8 cellular contexts compared by ENCODE assay signal in the genomic region with DNA sequence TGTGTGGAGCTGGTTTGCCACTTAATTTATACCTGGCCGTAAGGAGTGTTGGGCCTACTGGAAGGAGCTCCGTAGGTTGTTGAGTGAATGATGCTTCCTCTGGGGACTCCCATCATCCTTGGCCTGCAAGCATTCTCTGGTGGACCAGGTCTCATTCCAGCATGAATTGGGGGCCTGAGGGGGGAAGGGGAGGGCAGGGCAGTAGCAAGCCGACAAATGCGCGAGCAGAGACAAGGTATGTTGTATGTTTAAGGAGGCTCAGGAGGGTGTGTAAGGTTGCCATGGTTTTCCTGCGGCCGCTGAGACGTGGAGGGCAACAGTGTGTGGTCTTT. TPM values are rescaled to one million over a fixed set of nuclear protein-coding genes. Genes with fewer than 3 reads are reported as not detected.
DNase-seq lines count a peak whose midpoint lies in the region; ATAC-seq and TF ChIP-seq lines count a peak whose summit lies in the region.

No MANE protein-coding gene starts in this region.

- H3K27me3 Mint-ChIP-seq in activated CD4-positive, alpha-beta T cell treated with anti-CD3 and anti-CD28 coated beads, Interleukin-2, amount 10 ng/mL, durations not matched to agents 7 days and 5 days = peaks cover 2% of the 10 kb centered on the region
- peaks cover 5% of the 10 kb centered on the region for H3K27me3 Mint-ChIP-seq in activated CD8-positive, alpha-beta T cell treated with anti-CD3 and anti-CD28 coated beads for 36 hours

- peak overlapping the region; percentile 99 for H2AFZ ChIP-seq in hepatocyte

- TF ChIP-seq CTCF in activated CD8-positive, alpha-beta T cell treated with anti-CD3 and anti-CD28 coated beads for 36 hours (IDR thresholded peaks at IDR 0.05) = no peak
- no peak for TF ChIP-seq CTCF in hepatocyte (IDR thresholded peaks at IDR 0.05; ENCODE audit: poor library complexity)

- H3K79me2 ChIP-seq in hepatocyte = peaks cover 40% of the 10 kb centered on the region

- CTCF ChIA-PET in activated CD4-positive, alpha-beta T cell treated with anti-CD3 and anti-CD28 coated beads, Interleukin-2, amount 10 ng/mL, durations not matched to agents 7 days and 5 days (lab: Charles Lee) = interaction anchor here (0.6 to 2.0 kb wide), 2 partner anchors 13 to 48 kb away, joined by 3 to 4 read pairs; a partner anchor contains a TSS
- CTCF ChIA-PET in activated CD8-positive, alpha-beta T cell treated with anti-CD3 and anti-CD28 coated beads for 36 hours (lab: Charles Lee) = interaction anchor here (0.6 kb wide), 1 partner anchor 42 kb away, joined by 3 read pairs; no protein-coding TSS in a partner anchor

- H4K20me1 ChIP-seq in hepatocyte (ENCODE audit: insufficient read depth, poor library complexity, severe bottlenecking) = peaks cover 15% of the 10 kb centered on the region

- H3K4me3 ChIP-seq in hepatocyte = peak overlapping the region; percentile 88

- H3K36me3 Mint-ChIP-seq in activated CD4-positive, alpha-beta T cell treated with anti-CD3 and anti-CD28 coated beads, Interleukin-2, amount 10 ng/mL, durations not matched to agents 7 days and 5 days (ENCODE audit: low read depth) = peaks cover 68% of the 10 kb centered on the region
- H3K36me3 Mint-ChIP-seq in activated CD8-positive, alpha-beta T cell treated with anti-CD3 and anti-CD28 coated beads for 36 hours (ENCODE audit: low read depth) = peaks cover 77% of the 10 kb centered on the region
- H3K36me3 Mint-ChIP-seq in stimulated activated effector memory CD8-positive, alpha-beta T cell treated with anti-CD3 and anti-CD28 coated beads, Interleukin-12 subunit alpha, Interleukin-12 subunit beta, amount 100 ng/mL, for 72 hours = peaks cover 49% of the 10 kb centered on the region

- H3K4me2 ChIP-seq in hepatocyte = peak overlapping the region; percentile 98

- WGBS in hepatocyte (ENCODE audit: low lambda C conversion rate, missing lambda C conversion rate) = 6% methylated on average over 8 of the region's 8 CpGs

- POLR2A ChIA-PET in activated CD4-positive, alpha-beta T cell treated with anti-CD3 and anti-CD28 coated beads, Interleukin-2, amount 10 ng/mL, durations not matched to agents 7 days and 5 days (lab: Charles Lee) = no interaction called here
- POLR2A ChIA-PET in activated CD8-positive, alpha-beta T cell treated with anti-CD3 and anti-CD28 coated beads for 36 hours (lab: Charles Lee) = interaction anchor here (1.3 to 1.5 kb wide), 2 partner anchors 10 to 16 kb away, joined by 3 to 5 read pairs; no protein-coding TSS in a partner anchor

- peak overlapping the region; percentile 97 for H3K27ac ChIP-seq in hepatocyte

- H3K9me3 ChIP-seq in hepatocyte (ENCODE audit: low read depth) = no peaks in the 10 kb centered on the region

- peaks cover 2% of the 10 kb centered on the region for H3K9me2 ChIP-seq in hepatocyte (replicated peaks; ENCODE audit: insufficient read depth)

- H3K4me1 Mint-ChIP-seq in activated CD4-positive, alpha-beta T cell treated with anti-CD3 and anti-CD28 coated beads, Interleukin-2, amount 10 ng/mL, durations not matched to agents 7 days and 5 days = peaks cover 28% of the 10 kb centered on the region
- H3K4me1 Mint-ChIP-seq in activated CD8-positive, alpha-beta T cell treated with anti-CD3 and anti-CD28 coated beads for 36 hours (ENCODE audit: low read depth) = peaks cover 29% of the 10 kb centered on the region
- peaks cover 40% of the 10 kb centered on the region for H3K4me1 Mint-ChIP-seq in stimulated activated effector memory CD8-positive, alpha-beta T cell treated with anti-CD3 and anti-CD28 coated beads, Interleukin-12 subunit alpha, Interleukin-12 subunit beta, amount 100 ng/mL, for 72 hours

- no peak for ATAC-seq in activated CD8-positive, alpha-beta T cell treated with anti-CD3 and anti-CD28 coated beads for 36 hours
- ATAC-seq in stimulated activated effector memory CD8-positive, alpha-beta T cell treated with anti-CD3 and anti-CD28 coated beads, Interleukin-12 subunit alpha, Interleukin-12 subunit beta, amount 100 ng/mL, for 72 hours = no peak
- no peak for ATAC-seq in GM18517 (IDR thresholded peaks at IDR 0.05; ENCODE audit: unreplicated experiment)

- H3K4me3 Mint-ChIP-seq in activated CD4-positive, alpha-beta T cell treated with anti-CD3 and anti-CD28 coated beads, Interleukin-2, amount 10 ng/mL, durations not matched to agents 7 days and 5 days = peak overlapping the region; percentile 90
- peak overlapping the region; percentile 94 for H3K4me3 Mint-ChIP-seq in activated CD8-positive, alpha-beta T cell treated with anti-CD3 and anti-CD28 coated beads for 36 hours
- H3K4me3 Mint-ChIP-seq in stimulated activated effector memory CD8-positive, alpha-beta T cell treated with anti-CD3 and anti-CD28 coated beads, Interleukin-12 subunit alpha, Interleukin-12 subunit beta, amount 100 ng/mL, for 72 hours = peak overlapping the region; percentile 83

- peaks cover 4% of the 10 kb centered on the region for H3K36me3 ChIP-seq in hepatocyte (replicated peaks; ENCODE audit: insufficient read depth, low read depth)

- DNase-seq in activated CD4-positive, alpha-beta T cell treated with anti-CD3 and anti-CD28 coated beads, Interleukin-2, amount 10 ng/mL, durations not matched to agents 7 days and 5 days = no peak
- no peak for DNase-seq in activated CD4-positive, alpha-beta T cell treated with anti-CD3 and anti-CD28 coated beads for 1 hour
- peak; percentile 18 for DNase-seq in activated CD8-positive, alpha-beta T cell treated with anti-CD3 and anti-CD28 coated beads for 36 hours
- DNase-seq in hepatocyte (ENCODE audit: low spot score) = peak; percentile 11
- no peak for DNase-seq in stimulated activated effector memory CD8-positive, alpha-beta T cell treated with anti-CD3 and anti-CD28 coated beads, Interleukin-12 subunit alpha, Interleukin-12 subunit beta, amount 100 ng/mL, for 72 hours (ENCODE audit: low spot score in 2 of 2)
- DNase-seq in cerebellum (ENCODE audit: low spot score) = no peak
- no peak for DNase-seq in NCI-H146 treated with DMSO at 0.1 percent for 48 hours (lab: John Stamatoyannopoulos, UW; ENCODE audit: unreplicated experiment)

- peaks cover 12% of the 10 kb centered on the region for H3K4me1 ChIP-seq in hepatocyte (ENCODE audit: insufficient read depth)

- peak overlapping the region; percentile 78 for H3K27ac Mint-ChIP-seq in activated CD4-positive, alpha-beta T cell treated with anti-CD3 and anti-CD28 coated beads, Interleukin-2, amount 10 ng/mL, durations not matched to agents 7 days and 5 days
- peak overlapping the region; percentile 91 for H3K27ac Mint-ChIP-seq in activated CD8-positive, alpha-beta T cell treated with anti-CD3 and anti-CD28 coated beads for 36 hours
- peak overlapping the region; percentile 92 for H3K27ac Mint-ChIP-seq in stimulated activated effector memory CD8-positive, alpha-beta T cell treated with anti-CD3 and anti-CD28 coated beads, Interleukin-12 subunit alpha, Interleukin-12 subunit beta, amount 100 ng/mL, for 72 hours

- no peaks in the 10 kb centered on the region for H3K27me3 ChIP-seq in hepatocyte

- H3K9me3 Mint-ChIP-seq in activated CD4-positive, alpha-beta T cell treated with anti-CD3 and anti-CD28 coated beads, Interleukin-2, amount 10 ng/mL, durations not matched to agents 7 days and 5 days = peaks cover 57% of the 10 kb centered on the region
- peaks cover 27% of the 10 kb centered on the region for H3K9me3 Mint-ChIP-seq in activated CD8-positive, alpha-beta T cell treated with anti-CD3 and anti-CD28 coated beads for 36 hours
- H3K9me3 Mint-ChIP-seq in stimulated activated effector memory CD8-positive, alpha-beta T cell treated with anti-CD3 and anti-CD28 coated beads, Interleukin-12 subunit alpha, Interleukin-12 subunit beta, amount 100 ng/mL, for 72 hours = peaks cover 18% of the 10 kb centered on the region

- intact Hi-C loops in activated CD8-positive, alpha-beta T cell treated with anti-CD3 and anti-CD28 coated beads for 36 hours (cut with micrococcal nuclease) = no loop called here

RNA-seq across cellular contexts. Expression of a gene that starts 0.7 kb away (rescaled TPM):
- 10 to 100 TPM; 30.9 to 37.4 TPM for total RNA-seq in activated CD4-positive, alpha-beta T cell treated with anti-CD3 and anti-CD28 coated beads, Interleukin-2, amount 10 ng/mL, durations not matched to agents 7 days and 5 days
- total RNA-seq in activated CD8-positive, alpha-beta T cell treated with anti-CD3 and anti-CD28 coated beads for 36 hours = 10 to 100 TPM; 20.7 to 22.4 TPM
- total RNA-seq in hepatocyte = 23.0 and 26.2 TPM in 2 replicates
- 2.8 and 4.4 TPM in 2 replicates for polyA plus RNA-seq in hepatocyte
- total RNA-seq in cerebellum = 29.0 TPM

RNA-seq across cellular contexts. Expression of a gene that starts 24.7 kb away (rescaled TPM):
- not detected for total RNA-seq in activated CD4-positive, alpha-beta T cell treated with anti-CD3 and anti-CD28 coated beads, Interleukin-2, amount 10 ng/mL, durations not matched to agents 7 days and 5 days
- not detected for total RNA-seq in activated CD8-positive, alpha-beta T cell treated with anti-CD3 and anti-CD28 coated beads for 36 hours
- total RNA-seq in hepatocyte = not detected in 2 replicates
- not detected in 2 replicates for polyA plus RNA-seq in hepatocyte
- not detected for total RNA-seq in cerebellum

RNA-seq across cellular contexts. Expression of a gene that starts 38.8 kb away (rescaled TPM):
- total RNA-seq in activated CD4-positive, alpha-beta T cell treated with anti-CD3 and anti-CD28 coated beads, Interleukin-2, amount 10 ng/mL, durations not matched to agents 7 days and 5 days = 1 to 10 TPM in 1 of 2 experiments, under 1 TPM in 1; 0.81 to 1.9 TPM
- 1 to 10 TPM in 1 of 2 experiments, under 1 TPM in 1; 0.96 to 1.4 TPM for total RNA-seq in activated CD8-positive, alpha-beta T cell treated with anti-CD3 and anti-CD28 coated beads for 36 hours
- total RNA-seq in hepatocyte = 0.27 and 1.0 TPM in 2 replicates
- 0.25 and 0.88 TPM in 2 replicates for polyA plus RNA-seq in hepatocyte
- 0.82 TPM for total RNA-seq in cerebellum

RNA-seq across cellular contexts. Expression of a gene that starts 47.0 kb away (rescaled TPM):
- total RNA-seq in activated CD4-positive, alpha-beta T cell treated with anti-CD3 and anti-CD28 coated beads, Interleukin-2, amount 10 ng/mL, durations not matched to agents 7 days and 5 days = not detected
- total RNA-seq in activated CD8-positive, alpha-beta T cell treated with anti-CD3 and anti-CD28 coated beads for 36 hours = not detected
- total RNA-seq in hepatocyte (not detected in 2 replicates), cerebellum (not detected)
- not detected in 2 replicates for polyA plus RNA-seq in hepatocyte

RNA-seq across cellular contexts. Expression of a gene that starts 48.4 kb away (rescaled TPM):
- total RNA-seq in activated CD4-positive, alpha-beta T cell treated with anti-CD3 and anti-CD28 coated beads, Interleukin-2, amount 10 ng/mL, durations not matched to agents 7 days and 5 days = 10 to 100 TPM; 10.9 to 11.2 TPM
- total RNA-seq in activated CD8-positive, alpha-beta T cell treated with anti-CD3 and anti-CD28 coated beads for 36 hours = 1 to 10 TPM; 7.6 to 7.8 TPM
- total RNA-seq in hepatocyte = 12.3 and 13.9 TPM in 2 replicates
- polyA plus RNA-seq in hepatocyte = 1.5 and 1.9 TPM in 2 replicates
- total RNA-seq in cerebellum = 35.5 TPM

Comparison
In these comparisons a context has a peak if more than half of its experiments do, and no peak if none do; other contexts are left out.
1. DNase-seq: peak in activated CD8-positive, alpha-beta T cell treated with anti-CD3 and anti-CD28 coated beads for 36 hours (single experiment) and hepatocyte (single experiment); none in activated CD4-positive, alpha-beta T cell treated with anti-CD3 and anti-CD28 coated beads, Interleukin-2, amount 10 ng/mL, durations not matched to agents 7 days and 5 days (single experiment), activated CD4-positive, alpha-beta T cell treated with anti-CD3 and anti-CD28 coated beads for 1 hour (single experiment), stimulated activated effector memory CD8-positive, alpha-beta T cell treated with anti-CD3 and anti-CD28 coated beads, Interleukin-12 subunit alpha, Interleukin-12 subunit beta, amount 100 ng/mL, for 72 hours (0 of 2), cerebellum (single experiment) and NCI-H146 treated with DMSO at 0.1 percent for 48 hours (single experiment).
2. Peak in every context shown above with its lines, with median percentiles within 50 percentile points of each other: H3K27ac Mint-ChIP-seq and H3K4me3 Mint-ChIP-seq.